In genomic region chr7:142482899-142483658, GRCh38 we compare ENCODE assay signal across 8 cellular contexts.
DNase-seq lines count a peak whose midpoint lies in the region; ATAC-seq and TF ChIP-seq lines count a peak whose summit lies in the region.

No MANE protein-coding gene starts in this region.

- H3K27me3 ChIP-seq in tibial nerve: no peaks in the 10 kb centered on the region

- ATAC-seq in GM21515 (IDR thresholded peaks at IDR 0.05; ENCODE audit: unreplicated experiment): peak; percentile 56

- no peak for TF ChIP-seq POLR2A in tibial nerve (IDR thresholded peaks at IDR 0.05)

- in situ Hi-C loops in G401 (cut with HindIII; ENCODE audit: low sequenced_read_pairs): no loop called here

- no peak overlapping the region for H3K4me3 ChIP-seq in coronary artery
- no peak overlapping the region for H3K4me3 ChIP-seq in tibial nerve

- DNase-seq in G401 (ENCODE audit: low spot score) (peak; percentile 21), Kasumi-1 (lab: John Stamatoyannopoulos, UW) (peak; percentile 51 to 73), coronary artery (ENCODE audit: low spot score) (no peak), midbrain (lab: John Stamatoyannopoulos, UW) (peak; percentile 51), tibial nerve (ENCODE audit: low spot score in 2 of 2) (peak in 1 of 2 donors; percentile 66), DMS79 treated with DMSO at 0.1 percent for 48 hours (lab: John Stamatoyannopoulos, UW) (no peak)
- DNase-seq in activated CD4-positive, CD25-positive, alpha-beta regulatory T cell treated with anti-CD3 and anti-CD28 coated beads, Interleukin-2, amount 50 U/mL, for 72 hours: peak; percentile 53

- H3K27ac ChIP-seq in coronary artery: no peak overlapping the region
- no peak overlapping the region for H3K27ac ChIP-seq in tibial nerve

- TF ChIP-seq CTCF in coronary artery (IDR thresholded peaks at IDR 0.05) (peak; percentile 50), tibial nerve (IDR thresholded peaks at IDR 0.05) (peak in 4 of 5 experiments; percentile 28 to 54 (median 45))

- peaks cover 0 to 8% (median under 1%) of the 10 kb centered on the region in 4 donors for H3K4me1 ChIP-seq in tibial nerve

- WGBS in tibial nerve, 2 donors: 50 to 56% methylated on average over 9 of the region's 9 CpGs

- no peaks in the 10 kb centered on the region for H3K36me3 ChIP-seq in tibial nerve

- no peaks in the 10 kb centered on the region for H3K9me3 ChIP-seq in tibial nerve

- TF ChIP-seq EP300 in tibial nerve (IDR thresholded peaks at IDR 0.05): no peak

Comparison
In these comparisons a context has a peak if more than half of its experiments do, and no peak if none do; other contexts are left out.
1. DNase-seq: peak in G401 (single experiment), Kasumi-1 (2 of 2), activated CD4-positive, CD25-positive, alpha-beta regulatory T cell treated with anti-CD3 and anti-CD28 coated beads, Interleukin-2, amount 50 U/mL, for 72 hours (single experiment) and midbrain (single experiment); none in coronary artery (single experiment) and DMS79 treated with DMSO at 0.1 percent for 48 hours (single experiment).